In the genomic region with DNA sequence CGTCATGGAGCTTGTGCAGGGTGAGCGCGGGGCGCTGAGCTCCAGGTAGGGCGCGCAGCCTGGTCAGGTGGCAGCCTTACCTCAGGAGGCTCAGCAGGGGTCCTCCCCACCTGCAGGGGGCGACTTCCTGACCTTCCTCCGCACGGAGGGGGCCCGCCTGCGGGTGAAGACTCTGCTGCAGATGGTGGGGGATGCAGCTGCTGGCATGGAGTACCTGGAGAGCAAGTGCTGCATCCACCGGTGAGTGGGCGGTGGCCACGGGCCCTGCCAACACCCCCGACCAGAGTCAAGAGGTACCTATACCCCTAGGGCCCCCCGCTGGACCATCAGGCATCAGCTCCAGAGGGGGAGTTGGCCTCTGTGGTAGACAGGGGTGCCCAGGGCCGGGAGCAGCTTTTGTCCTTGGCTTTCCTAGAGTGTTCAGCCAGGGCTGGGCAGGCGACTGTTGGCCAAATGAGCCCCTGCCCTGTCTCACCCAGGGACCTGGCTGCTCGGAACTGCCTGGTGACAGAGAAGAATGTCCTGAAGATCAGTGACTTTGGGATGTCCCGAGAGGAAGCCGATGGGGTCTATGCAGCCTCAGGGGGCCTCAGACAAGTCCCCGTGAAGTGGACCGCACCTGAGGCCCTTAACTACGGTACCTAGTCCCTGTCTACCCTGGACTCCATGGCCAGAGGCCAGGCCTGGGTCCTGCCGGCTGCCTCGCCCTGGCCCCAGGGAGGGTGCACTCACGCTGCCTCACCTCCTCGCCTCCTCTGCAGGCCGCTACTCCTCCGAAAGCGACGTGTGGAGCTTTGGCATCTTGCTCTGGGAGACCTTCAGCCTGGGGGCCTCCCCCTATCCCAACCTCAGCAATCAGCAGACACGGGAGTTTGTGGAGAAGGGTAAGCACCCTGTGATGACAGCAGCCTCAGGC, we compare ENCODE assay signal across 12 cellular contexts. TPM values are rescaled to one million over a fixed set of nuclear protein-coding genes. Genes with fewer than 3 reads are reported as not detected.
DNase-seq lines count a peak whose midpoint lies in the region; ATAC-seq and TF ChIP-seq lines count a peak whose summit lies in the region.
"Had no signal": no experiment of that assay in that cellular context is flagged by ENCODE, and none has a peak within 500 bp of the region (broad histone marks: within the 10 kb centered on the region; RNA-seq: fewer than 3 reads in every experiment).

No MANE protein-coding gene starts in this region.

- no peaks in the 10 kb centered on the region for H3K4me1 ChIP-seq in foreskin keratinocyte

- no peak overlapping the region for H3K27ac ChIP-seq in foreskin keratinocyte
- H3K27ac ChIP-seq: left ventricle myocardium inferior, SK-N-MC had no signal

- DNase-seq in NCI-H146 (lab: John Stamatoyannopoulos, UW) (peak; percentile 69), foreskin keratinocyte (no peak), HCEC 1CT (no peak), NCI-H2081 (lab: John Stamatoyannopoulos, UW) (no peak)
- DNase-seq: activated CD4-positive, alpha-beta memory T cell treated with anti-CD3 and anti-CD28 coated beads, Interleukin-2, amount 10 ng/mL, durations not matched to agents 7 days and 5 days; activated naive CD8-positive, alpha-beta T cell treated with anti-CD3 and anti-CD28 coated beads, Interleukin-2, amount 10 ng/mL, durations not matched to agents 7 days and 5 days; DMS79; left ventricle myocardium inferior had no signal

- no peaks in the 10 kb centered on the region for H3K27me3 ChIP-seq in foreskin keratinocyte
- H3K27me3 ChIP-seq: dorsolateral prefrontal cortex had no signal

- ATAC-seq in foreskin keratinocyte (no peak), HG03571 (IDR thresholded peaks at IDR 0.05; ENCODE audit: unreplicated experiment) (no peak)

- TF ChIP-seq CTCF in GM12872 (IDR thresholded peaks at IDR 0.05; ENCODE audit: insufficient read depth, low read depth, low read length) (0 out of 3 replicates have a peak, but pooled peaks have one; percentile 22), foreskin keratinocyte (conservative IDR thresholded peaks at IDR 0.05) (peak; percentile 37)

RNA-seq across cellular contexts. Expression of gene FES, which starts 9.1 kb away (rescaled TPM):
- total RNA-seq in foreskin keratinocyte = 1.5 and 1.8 TPM in 2 replicates
- 0.69 and 1.5 TPM in 2 replicates for polyA plus RNA-seq in foreskin keratinocyte

RNA-seq across cellular contexts. Expression of gene MAN2A2, which starts 9.7 kb away (rescaled TPM):
- total RNA-seq in foreskin keratinocyte = 10.3 and 11.0 TPM in 2 replicates
- polyA plus RNA-seq in foreskin keratinocyte = 4.8 and 5.8 TPM in 2 replicates

RNA-seq across cellular contexts. Expression of gene FURIN, which starts 25.0 kb away (rescaled TPM):
- total RNA-seq in foreskin keratinocyte = 62.7 and 78.9 TPM in 2 replicates
- polyA plus RNA-seq in foreskin keratinocyte = 47.7 and 55.9 TPM in 2 replicates

RNA-seq across cellular contexts. Expression of gene HDDC3, which starts 38.9 kb away (rescaled TPM):
- total RNA-seq in foreskin keratinocyte = 15.7 and 16.1 TPM in 2 replicates
- 23.7 and 25.1 TPM in 2 replicates for polyA plus RNA-seq in foreskin keratinocyte

RNA-seq across cellular contexts. Expression of gene UNC45A, which starts 41.7 kb away (rescaled TPM):
- 59.0 and 59.7 TPM in 2 replicates for total RNA-seq in foreskin keratinocyte
- polyA plus RNA-seq in foreskin keratinocyte = 46.5 and 52.5 TPM in 2 replicates
